In genomic region chr22:50293441-50294318, GRCh38 we compare ENCODE assay signal across 9 cellular contexts. TPM values are rescaled to one million over a fixed set of nuclear protein-coding genes. Genes with fewer than 3 reads are reported as not detected.
DNase-seq lines count a peak whose midpoint lies in the region; ATAC-seq and TF ChIP-seq lines count a peak whose summit lies in the region.
"Had no signal": no experiment of that assay in that cellular context is flagged by ENCODE, and none has a peak within 500 bp of the region (broad histone marks: within the 10 kb centered on the region; RNA-seq: fewer than 3 reads in every experiment).

No MANE protein-coding gene starts in this region.

- peaks cover 37 to 69% (median 53%) of the 10 kb centered on the region in 9 donors for H3K4me1 ChIP-seq in heart right ventricle

- peak overlapping the region; percentile 66 for H3K4me3 Mint-ChIP-seq in activated CD8-positive, alpha-beta T cell treated with anti-CD3 and anti-CD28 coated beads, Interleukin-2, amount 10 ng/mL, durations not matched to agents 7 days and 5 days

- TF ChIP-seq CTCF in heart right ventricle (IDR thresholded peaks at IDR 0.05) (no peak), retinal pigment epithelial cell (conservative IDR thresholded peaks at IDR 0.05; ENCODE audit: low read depth, low read length) (no peak)

- H3K27me3 ChIP-seq in heart right ventricle: peaks cover 0 to 10% (median 0%) of the 10 kb centered on the region in 7 donors

- H3K36me3 Mint-ChIP-seq in activated CD8-positive, alpha-beta T cell treated with anti-CD3 and anti-CD28 coated beads, Interleukin-2, amount 10 ng/mL, durations not matched to agents 7 days and 5 days (ENCODE audit: low read depth): peaks cover 3% of the 10 kb centered on the region

- peak overlapping the region; percentile 39 to 96 (median 90) for H3K27ac ChIP-seq in heart right ventricle

- no peaks in the 10 kb centered on the region for H3K9me3 Mint-ChIP-seq in activated CD8-positive, alpha-beta T cell treated with anti-CD3 and anti-CD28 coated beads, Interleukin-2, amount 10 ng/mL, durations not matched to agents 7 days and 5 days (ENCODE audit: insufficient read depth)
- H3K9me3 Mint-ChIP-seq: T-helper 1 cell treated with Interleukin-12 subunit alpha and Interleukin-12 subunit beta and Interleukin-4 antibody, amounts not matched to agents 30 μg/mL and 1 μg/mL, for 36 hours had no signal

- H3K9me3 ChIP-seq in heart right ventricle: no peaks in the 10 kb centered on the region

- POLR2A ChIA-PET in activated CD8-positive, alpha-beta T cell treated with anti-CD3 and anti-CD28 coated beads, Interleukin-2, amount 10 ng/mL, durations not matched to agents 7 days and 5 days (lab: Charles Lee): interaction anchor here (0.5 to 2.8 kb wide), 9 partner anchors 10 to 331 kb away, joined by 3 to 23 read pairs (median 4); partner anchors contain the start of gene PLXNB2

- peak; percentile 54 for ATAC-seq in activated CD8-positive, alpha-beta T cell treated with anti-CD3 and anti-CD28 coated beads, Interleukin-2, amount 10 ng/mL, durations not matched to agents 7 days and 5 days
- ATAC-seq in heart right ventricle: peak; percentile 75 to 91 (median 82)
- ATAC-seq in GM21367 (IDR thresholded peaks at IDR 0.05; ENCODE audit: unreplicated experiment): no peak
- no peak for ATAC-seq in GM21390 (IDR thresholded peaks at IDR 0.05; ENCODE audit: unreplicated experiment)

- no peaks in the 10 kb centered on the region for H3K27me3 Mint-ChIP-seq in activated CD8-positive, alpha-beta T cell treated with anti-CD3 and anti-CD28 coated beads, Interleukin-2, amount 10 ng/mL, durations not matched to agents 7 days and 5 days (ENCODE audit: low read depth)

- CTCF ChIA-PET in activated CD8-positive, alpha-beta T cell treated with anti-CD3 and anti-CD28 coated beads, Interleukin-2, amount 10 ng/mL, durations not matched to agents 7 days and 5 days (lab: Charles Lee): interaction anchor here (0.6 to 2.8 kb wide), 10 partner anchors 10 to 329 kb away, joined by 3 to 19 read pairs (median 4); partner anchors contain the start of gene DENND6B

- H3K4me1 Mint-ChIP-seq in activated CD8-positive, alpha-beta T cell treated with anti-CD3 and anti-CD28 coated beads, Interleukin-2, amount 10 ng/mL, durations not matched to agents 7 days and 5 days (ENCODE audit: low read depth): peaks cover 25% of the 10 kb centered on the region

- DNase-seq in HCEC 1CT: peak; percentile 69
- peak; percentile 42 for DNase-seq in activated CD8-positive, alpha-beta T cell treated with anti-CD3 and anti-CD28 coated beads, Interleukin-2, amount 10 ng/mL, durations not matched to agents 7 days and 5 days
- peak; percentile 71 to 75 for DNase-seq in heart right ventricle
- peak; percentile 86 for DNase-seq in retinal pigment epithelial cell (ENCODE audit: low read depth)
- no peak for DNase-seq in activated CD8-positive, alpha-beta memory T cell treated with anti-CD3 and anti-CD28 coated beads for 24 hours
- DNase-seq in NCI-H2171 (lab: John Stamatoyannopoulos, UW): no peak

- peak overlapping the region; percentile 81 for H3K27ac Mint-ChIP-seq in activated CD8-positive, alpha-beta T cell treated with anti-CD3 and anti-CD28 coated beads, Interleukin-2, amount 10 ng/mL, durations not matched to agents 7 days and 5 days
- H3K27ac Mint-ChIP-seq: T-helper 1 cell treated with Interleukin-12 subunit alpha and Interleukin-12 subunit beta and Interleukin-4 antibody, amounts not matched to agents 30 μg/mL and 1 μg/mL, for 36 hours had no signal

- intact Hi-C loops in heart right ventricle (cut with DNase I): loop anchor here in 2 of 10 donors (5.0 kb wide), 1 partner anchor 34 kb away; the partner anchor contains the start of gene DENND6B (in 2 of the 2)

- 15% methylated on average over 40 to 42 of the region's 42 CpGs for WGBS in heart right ventricle, 2 donors

- peaks cover 0 to 47% (median 16%) of the 10 kb centered on the region in 9 donors for H3K36me3 ChIP-seq in heart right ventricle

- H3K4me3 ChIP-seq in heart right ventricle (peak overlapping the region in 9 of 10 donors; percentile 3 to 44 (median 35)), retinal pigment epithelial cell (ENCODE audit: low read length) (peak overlapping the region; percentile 52)

RNA-seq across cellular contexts. Expression of gene PLXNB2, which starts 13.8 kb away (rescaled TPM):
- total RNA-seq in activated CD8-positive, alpha-beta T cell treated with anti-CD3 and anti-CD28 coated beads, Interleukin-2, amount 10 ng/mL, durations not matched to agents 7 days and 5 days: 10 to 100 TPM; 48.4 to 49.9 TPM
- 100 to 1,000 TPM in 1 of 10 donors, 10 to 100 TPM in 9; 43.0 to 101 (median 57.8) TPM for total RNA-seq in heart right ventricle
- 10 to 100 TPM; 33.5 to 71.0 TPM for polyA plus RNA-seq in heart right ventricle

RNA-seq across cellular contexts. Expression of gene MAPK11, which starts 23.5 kb away (rescaled TPM):
- 10 to 100 TPM; 10.4 to 11.8 TPM for total RNA-seq in activated CD8-positive, alpha-beta T cell treated with anti-CD3 and anti-CD28 coated beads, Interleukin-2, amount 10 ng/mL, durations not matched to agents 7 days and 5 days
- total RNA-seq in heart right ventricle: 10 to 100 TPM in 2 of 10 donors, 1 to 10 TPM in 8; 4.3 to 11.3 (median 7.1) TPM
- 10 to 100 TPM; 11.6 to 18.0 TPM for polyA plus RNA-seq in heart right ventricle

RNA-seq across cellular contexts. Expression of gene MAPK12, which starts 32.2 kb away (rescaled TPM):
- 1 to 10 TPM; 4.8 to 5.3 TPM for total RNA-seq in activated CD8-positive, alpha-beta T cell treated with anti-CD3 and anti-CD28 coated beads, Interleukin-2, amount 10 ng/mL, durations not matched to agents 7 days and 5 days
- total RNA-seq in heart right ventricle: 10 to 100 TPM; 10.6 to 21.9 (median 16.1) TPM
- polyA plus RNA-seq in heart right ventricle: 10 to 100 TPM; 14.8 to 23.0 TPM

RNA-seq across cellular contexts. Expression of gene DENND6B, which starts 33.1 kb away (rescaled TPM):
- total RNA-seq in activated CD8-positive, alpha-beta T cell treated with anti-CD3 and anti-CD28 coated beads, Interleukin-2, amount 10 ng/mL, durations not matched to agents 7 days and 5 days: 1 to 10 TPM; 6.0 to 7.0 TPM
- 1 to 10 TPM; 1.1 to 3.6 (median 2.0) TPM for total RNA-seq in heart right ventricle
- 1 to 10 TPM; 1.7 to 3.1 TPM for polyA plus RNA-seq in heart right ventricle

RNA-seq across cellular contexts. Expression of gene HDAC10, which starts 42.6 kb away (rescaled TPM):
- 10 to 100 TPM; 71.4 to 75.9 TPM for total RNA-seq in activated CD8-positive, alpha-beta T cell treated with anti-CD3 and anti-CD28 coated beads, Interleukin-2, amount 10 ng/mL, durations not matched to agents 7 days and 5 days
- 10 to 100 TPM in 6 of 10 donors, 1 to 10 TPM in 4; 7.1 to 16.7 (median 10.3) TPM for total RNA-seq in heart right ventricle
- polyA plus RNA-seq in heart right ventricle: 10 to 100 TPM in 1 of 2 donors, 1 to 10 TPM in 1; 7.9 to 20.3 TPM

Comparison
In these comparisons a context has a peak if more than half of its experiments do, and no peak if none do; other contexts are left out.
1. DNase-seq: peak in HCEC 1CT (single experiment), activated CD8-positive, alpha-beta T cell treated with anti-CD3 and anti-CD28 coated beads, Interleukin-2, amount 10 ng/mL, durations not matched to agents 7 days and 5 days (single experiment), heart right ventricle (2 of 2) and retinal pigment epithelial cell (single experiment); none in activated CD8-positive, alpha-beta memory T cell treated with anti-CD3 and anti-CD28 coated beads for 24 hours (single experiment) and NCI-H2171 (single experiment).
2. ATAC-seq: peak in activated CD8-positive, alpha-beta T cell treated with anti-CD3 and anti-CD28 coated beads, Interleukin-2, amount 10 ng/mL, durations not matched to agents 7 days and 5 days (single experiment) and heart right ventricle (8 of 8); none in GM21367 (single experiment) and GM21390 (single experiment).